Comparison of ENCODE assay signal across 13 cellular contexts in the genomic region with DNA sequence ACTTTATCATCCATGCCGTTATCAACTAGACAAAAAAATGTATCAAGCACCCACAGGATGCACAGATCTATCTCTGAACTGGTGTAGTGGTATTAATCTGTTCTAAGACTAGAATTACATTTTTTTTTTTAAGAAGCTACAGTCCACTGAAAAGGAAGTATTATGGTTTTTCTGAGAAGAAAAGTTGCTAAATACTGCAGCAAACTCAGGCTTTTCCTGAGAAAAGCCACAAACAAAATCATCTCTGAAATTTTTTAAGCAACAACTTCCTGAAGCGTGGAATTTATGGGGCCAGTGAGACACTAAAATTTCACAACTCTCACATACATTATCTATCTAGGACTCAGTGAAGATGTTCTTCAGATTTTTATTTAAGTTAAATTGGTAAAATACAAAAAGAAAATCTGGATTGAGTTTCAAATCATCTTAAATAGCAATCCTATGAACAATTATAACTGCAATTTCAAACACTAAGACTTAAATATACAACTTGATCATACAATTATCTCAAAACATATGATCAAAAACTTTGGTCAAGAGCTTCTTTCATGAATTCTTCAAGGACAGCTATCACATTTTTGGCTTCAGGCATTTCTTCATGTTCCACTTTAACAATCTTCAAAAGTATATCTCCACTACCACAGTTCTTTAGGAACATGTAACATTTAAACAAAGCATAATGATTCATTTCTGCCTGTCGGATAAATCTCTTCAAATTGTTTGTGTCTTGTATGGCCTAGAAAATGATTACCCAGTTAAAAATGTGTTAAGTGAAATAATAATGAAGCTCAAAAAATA. TPM values are rescaled to one million over a fixed set of nuclear protein-coding genes. Genes with fewer than 3 reads are reported as not detected.
DNase-seq lines count a peak whose midpoint lies in the region; ATAC-seq lines count a peak whose summit lies in the region.
"Had no signal": no experiment of that assay in that cellular context is flagged by ENCODE, and none has a peak within 500 bp of the region (broad histone marks: within the 10 kb centered on the region; RNA-seq: fewer than 3 reads in every experiment).

No MANE protein-coding gene starts in this region.

- H3K27ac Mint-ChIP-seq in activated CD4-positive, alpha-beta T cell treated with anti-CD3 and anti-CD28 coated beads, Interleukin-2, amount 10 ng/mL, durations not matched to agents 7 days and 5 days = peak overlapping the region; percentile 81
- peak overlapping the region; percentile 54 for H3K27ac Mint-ChIP-seq in activated naive CD8-positive, alpha-beta T cell treated with anti-CD3 and anti-CD28 coated beads for 36 hours
- H3K27ac Mint-ChIP-seq: memory B cell had no signal

- no peaks in the 10 kb centered on the region for H3K9me3 ChIP-seq in NT2/D1 (ENCODE audit: insufficient read depth, low read length)

- POLR2A ChIA-PET in activated CD4-positive, alpha-beta T cell treated with anti-CD3 and anti-CD28 coated beads, Interleukin-2, amount 10 ng/mL, durations not matched to agents 7 days and 5 days (lab: Charles Lee) = interaction anchor here (1.4 kb wide), 1 partner anchor 9 kb away, joined by 4 read pairs; no protein-coding TSS in a partner anchor

- peak overlapping the region; percentile 17 for H3K9ac ChIP-seq in NT2/D1 (ENCODE audit: insufficient read length, low read depth)

- DNase-seq in activated CD4-positive, alpha-beta T cell treated with anti-CD3 and anti-CD28 coated beads, Interleukin-2, amount 10 ng/mL, durations not matched to agents 7 days and 5 days = no peak
- no peak for DNase-seq in activated CD4-positive, alpha-beta T cell treated with anti-CD3 and anti-CD28 coated beads for 48 hours
- no peak for DNase-seq in NT2/D1 (ENCODE audit: low read depth, low spot score)
- DNase-seq in activated naive CD8-positive, alpha-beta T cell treated with anti-CD3 and anti-CD28 coated beads for 36 hours = no peak
- DNase-seq in stimulated activated naive CD8-positive, alpha-beta T cell treated with anti-CD3 and anti-CD28 coated beads, Interleukin-15, Interleukin-2, amounts not matched to agents 100 U/mL and 50 U/mL, for 24 hours = no peak
- DNase-seq: activated naive CD4-positive, alpha-beta T cell; foreskin keratinocyte; occipital lobe; PC-3 had no signal

- peaks cover 58% of the 10 kb centered on the region for H3K4me1 Mint-ChIP-seq in activated CD4-positive, alpha-beta T cell treated with anti-CD3 and anti-CD28 coated beads, Interleukin-2, amount 10 ng/mL, durations not matched to agents 7 days and 5 days
- peaks cover 29% of the 10 kb centered on the region for H3K4me1 Mint-ChIP-seq in activated naive CD8-positive, alpha-beta T cell treated with anti-CD3 and anti-CD28 coated beads for 36 hours
- H3K4me1 Mint-ChIP-seq: memory B cell had no signal

- H3K27me3 Mint-ChIP-seq in activated CD4-positive, alpha-beta T cell treated with anti-CD3 and anti-CD28 coated beads, Interleukin-2, amount 10 ng/mL, durations not matched to agents 7 days and 5 days = no peaks in the 10 kb centered on the region
- no peaks in the 10 kb centered on the region for H3K27me3 Mint-ChIP-seq in activated naive CD8-positive, alpha-beta T cell treated with anti-CD3 and anti-CD28 coated beads for 36 hours
- H3K27me3 Mint-ChIP-seq: memory B cell had no signal

- peaks cover 27% of the 10 kb centered on the region for H3K36me3 ChIP-seq in NT2/D1 (ENCODE audit: insufficient read depth, insufficient read length, low read length)

- no peak overlapping the region for H3K4me3 ChIP-seq in NT2/D1 (ENCODE audit: insufficient read length, low read depth)

- peak overlapping the region; percentile 40 for H3K4me3 Mint-ChIP-seq in activated CD4-positive, alpha-beta T cell treated with anti-CD3 and anti-CD28 coated beads, Interleukin-2, amount 10 ng/mL, durations not matched to agents 7 days and 5 days
- peak overlapping the region; percentile 24 for H3K4me3 Mint-ChIP-seq in activated naive CD8-positive, alpha-beta T cell treated with anti-CD3 and anti-CD28 coated beads for 36 hours
- H3K4me3 Mint-ChIP-seq: memory B cell had no signal

- no peaks in the 10 kb centered on the region for H3K4me1 ChIP-seq in NT2/D1 (ENCODE audit: insufficient read depth, insufficient read length)

- H3K36me3 Mint-ChIP-seq in activated CD4-positive, alpha-beta T cell treated with anti-CD3 and anti-CD28 coated beads, Interleukin-2, amount 10 ng/mL, durations not matched to agents 7 days and 5 days (ENCODE audit: low read depth) = peaks cover 43% of the 10 kb centered on the region
- peaks cover 13% of the 10 kb centered on the region for H3K36me3 Mint-ChIP-seq in activated naive CD8-positive, alpha-beta T cell treated with anti-CD3 and anti-CD28 coated beads for 36 hours

- peak; percentile 53 for ATAC-seq in stimulated activated naive CD8-positive, alpha-beta T cell treated with anti-CD3 and anti-CD28 coated beads, Interleukin-15, Interleukin-2, amounts not matched to agents 100 U/mL and 50 U/mL, for 24 hours
- no peak for ATAC-seq in HG03095 (IDR thresholded peaks at IDR 0.05; ENCODE audit: unreplicated experiment)
- no peak for ATAC-seq in GM19463 (IDR thresholded peaks at IDR 0.05; ENCODE audit: unreplicated experiment)
- no peak for ATAC-seq in GM18868 (IDR thresholded peaks at IDR 0.05; ENCODE audit: unreplicated experiment)
- ATAC-seq: foreskin keratinocyte, PC-3 had no signal

- H3K9me3 Mint-ChIP-seq in activated CD4-positive, alpha-beta T cell treated with anti-CD3 and anti-CD28 coated beads, Interleukin-2, amount 10 ng/mL, durations not matched to agents 7 days and 5 days = peaks cover 2% of the 10 kb centered on the region
- H3K9me3 Mint-ChIP-seq in activated naive CD8-positive, alpha-beta T cell treated with anti-CD3 and anti-CD28 coated beads for 36 hours = no peaks in the 10 kb centered on the region
- H3K9me3 Mint-ChIP-seq: memory B cell had no signal

- H3K27me3 ChIP-seq in NT2/D1 (ENCODE audit: insufficient read depth, insufficient read length) = no peaks in the 10 kb centered on the region
- H3K27me3 ChIP-seq: foreskin keratinocyte had no signal

- CTCF ChIA-PET in activated CD4-positive, alpha-beta T cell treated with anti-CD3 and anti-CD28 coated beads, Interleukin-2, amount 10 ng/mL, durations not matched to agents 7 days and 5 days (lab: Charles Lee) = interaction anchor here (1.0 to 1.6 kb wide), 4 partner anchors 9 to 79 kb away, joined by 3 to 7 read pairs (median 4); partner anchors contain the start of gene C17orf75

RNA-seq across cellular contexts. Expression of gene C17orf75, which starts 10.5 kb away (rescaled TPM):
- 10 to 100 TPM; 25.8 to 27.7 TPM for total RNA-seq in activated CD4-positive, alpha-beta T cell treated with anti-CD3 and anti-CD28 coated beads, Interleukin-2, amount 10 ng/mL, durations not matched to agents 7 days and 5 days
- total RNA-seq in activated naive CD8-positive, alpha-beta T cell treated with anti-CD3 and anti-CD28 coated beads for 36 hours = 10 to 100 TPM; 31.0 to 36.7 TPM

RNA-seq across cellular contexts. Expression of gene ZNF207, which starts 18.5 kb away (rescaled TPM):
- 100 to 1,000 TPM; 249 to 278 TPM for total RNA-seq in activated CD4-positive, alpha-beta T cell treated with anti-CD3 and anti-CD28 coated beads, Interleukin-2, amount 10 ng/mL, durations not matched to agents 7 days and 5 days
- 100 to 1,000 TPM; 210 to 214 TPM for total RNA-seq in activated naive CD8-positive, alpha-beta T cell treated with anti-CD3 and anti-CD28 coated beads for 36 hours
